In genomic region chr7:66728571-66728970, GRCh38 we compare ENCODE assay signal across 23 cellular contexts.
"Had no signal": no experiment of that assay in that cellular context is flagged by ENCODE, and none has a peak within 500 bp of the region (broad histone marks: within the 10 kb centered on the region; RNA-seq: fewer than 3 reads in every experiment).

No MANE protein-coding gene starts in this region.

- ATAC-seq: activated T-helper 17 cell treated with anti-CD3 and anti-CD28 coated beads, Interleukin-2, amount 50 U/mL, for 72 hours; sciatic nerve; stimulated activated memory B cell treated with anti-CD40 and anti-IgM and Interleukin-4, amounts not matched to agents 10 μg/mL and 1 μg/mL and 100 μg/mL, for 72 hours; T-helper 17 cell had no signal

- DNase-seq: activated CD4-positive, alpha-beta T cell treated with anti-CD3 and anti-CD28 coated beads for 48 hours; activated T-cell treated with anti-CD3 and anti-CD28 coated beads, Interleukin-2, amount 50 U/mL, for 1 hour; amygdala; cerebellar nuclear complex; endodermal cell; foreskin fibroblast; heart right ventricle; kidney; lower lobe of right lung; naive B cell; occipital lobe; posterior cingulate gyrus; small intestine; stimulated activated CD4-positive, alpha-beta T cell treated with anti-CD3 and anti-CD28 coated beads, Interleukin-2, amount 100 ng/mL, for 24 hours; SW 1271; T-helper 17 cell; trophoblast cell had no signal

- FAIRE-seq: kidney, small intestine had no signal

- H3K4me3 Mint-ChIP-seq: activated T-helper 17 cell treated with anti-CD3 and anti-CD28 coated beads, Interleukin-2, amount 50 U/mL, for 72 hours; endodermal cell; naive B cell; neural crest cell; stimulated activated memory B cell treated with anti-CD40 and anti-IgM and Interleukin-4, amounts not matched to agents 10 μg/mL and 1 μg/mL and 100 μg/mL, for 72 hours; T-helper 17 cell had no signal

- H3K4me1 ChIP-seq: heart right ventricle, lower lobe of right lung had no signal

- H3K27ac ChIP-seq: coronary artery, epithelial cell of prostate, heart right ventricle, lower lobe of right lung had no signal

- H3K9me3 Mint-ChIP-seq: activated T-helper 17 cell treated with anti-CD3 and anti-CD28 coated beads, Interleukin-2, amount 50 U/mL, for 72 hours had no signal

- H3K4me1 Mint-ChIP-seq: activated T-helper 17 cell treated with anti-CD3 and anti-CD28 coated beads, Interleukin-2, amount 50 U/mL, for 72 hours; endodermal cell; neural crest cell had no signal

- H3K27ac Mint-ChIP-seq: endodermal cell; stimulated activated memory B cell treated with anti-CD40 and anti-IgM and Interleukin-4, amounts not matched to agents 10 μg/mL and 1 μg/mL and 100 μg/mL, for 72 hours; T-helper 17 cell had no signal

- H3K27me3 Mint-ChIP-seq: activated T-helper 17 cell treated with anti-CD3 and anti-CD28 coated beads, Interleukin-2, amount 50 U/mL, for 72 hours; naive B cell; stimulated activated memory B cell treated with anti-CD40 and anti-IgM and Interleukin-4, amounts not matched to agents 10 μg/mL and 1 μg/mL and 100 μg/mL, for 72 hours; T-helper 17 cell had no signal

- H3K27me3 ChIP-seq: heart right ventricle had no signal
